Comparison of ENCODE assay signal across 9 cellular contexts in genomic region chr9:101486693-101487442, GRCh38. TPM values are rescaled to one million over a fixed set of nuclear protein-coding genes. Genes with fewer than 3 reads are reported as not detected.
DNase-seq lines count a peak whose midpoint lies in the region; ATAC-seq and TF ChIP-seq lines count a peak whose summit lies in the region.
"Had no signal": no experiment of that assay in that cellular context is flagged by ENCODE, and none has a peak within 500 bp of the region (broad histone marks: within the 10 kb centered on the region; RNA-seq: fewer than 3 reads in every experiment).

No MANE protein-coding gene starts in this region.

- no CpG with 5 or more reads among the region's 53 CpGs for WGBS in iPS DF 6.9 (ENCODE audit: insufficient coverage, insufficient read length)

- DNase-seq in activated CD4-positive, alpha-beta T cell treated with anti-CD3 and anti-CD28 coated beads for 36 hours: peak; percentile 45
- DNase-seq in activated CD4-positive, alpha-beta T cell treated with anti-CD3 and anti-CD28 coated beads, Interleukin-2, amount 50 U/mL, for 4 hours: no peak
- DNase-seq in NCI-H446 treated with DMSO at 0.1 percent for 48 hours (lab: John Stamatoyannopoulos, UW) (peak; percentile 50), brain microvascular endothelial cell (no peak), iPS DF 6.9 (ENCODE audit: low read depth, low spot score) (no peak), retina (peak; percentile 94), UCSD-AML1 (lab: John Stamatoyannopoulos, UW; ENCODE audit: unreplicated experiment) (no peak)

- H3K4me1 Mint-ChIP-seq in activated CD4-positive, alpha-beta T cell treated with anti-CD3 and anti-CD28 coated beads for 36 hours: peaks cover 4% of the 10 kb centered on the region

- H3K36me3 ChIP-seq in brain microvascular endothelial cell (replicated peaks) (no peaks in the 10 kb centered on the region), iPS DF 6.9 (ENCODE audit: control insufficient read depth, insufficient read depth, low read length) (no peaks in the 10 kb centered on the region)

- H3K27me3 ChIP-seq in brain microvascular endothelial cell (replicated peaks): no peaks in the 10 kb centered on the region
- H3K27me3 ChIP-seq in iPS DF 6.9 (ENCODE audit: control insufficient read depth, insufficient read depth, low read length): no peaks in the 10 kb centered on the region

- peak; percentile 60 for TF ChIP-seq CTCF in brain microvascular endothelial cell (IDR thresholded peaks at IDR 0.05; ENCODE audit: low read depth, low read length, missing control alignments)

- POLR2A ChIA-PET in activated CD4-positive, alpha-beta T cell treated with anti-CD3 and anti-CD28 coated beads for 36 hours (lab: Charles Lee): no interaction called here

- in situ Hi-C loops in brain microvascular endothelial cell (cut with HindIII; ENCODE audit: low pct_ligation_motif_present, low sequenced_read_pairs): no loop called here

- peaks cover 2% of the 10 kb centered on the region; the same call in 1 of the 2 replicates for H3K4me1 ChIP-seq in iPS DF 6.9 (ENCODE audit: control insufficient read depth, insufficient read depth, low read length)

- no peaks in the 10 kb centered on the region for H3K9me3 ChIP-seq in iPS DF 6.9 (ENCODE audit: control insufficient read depth, insufficient read depth, low read length)

- ATAC-seq in activated CD4-positive, alpha-beta T cell treated with anti-CD3 and anti-CD28 coated beads for 36 hours: peak; percentile 68
- no peak for ATAC-seq in HG03095 (IDR thresholded peaks at IDR 0.05; ENCODE audit: unreplicated experiment)

- peaks cover 51% of the 10 kb centered on the region for H3K27me3 Mint-ChIP-seq in activated CD4-positive, alpha-beta T cell treated with anti-CD3 and anti-CD28 coated beads for 36 hours

- H3K4me3 ChIP-seq in brain microvascular endothelial cell (ENCODE audit: low read depth, low read length) (peak overlapping the region; percentile 75), iPS DF 6.9 (ENCODE audit: low read length) (peak overlapping the region; percentile 56; the same call in 1 of the 2 replicates)

- no peaks in the 10 kb centered on the region for H3K36me3 Mint-ChIP-seq in activated CD4-positive, alpha-beta T cell treated with anti-CD3 and anti-CD28 coated beads for 36 hours (ENCODE audit: low read depth)

- CTCF ChIA-PET in activated CD4-positive, alpha-beta T cell treated with anti-CD3 and anti-CD28 coated beads for 36 hours (lab: Charles Lee): interaction anchor here (0.6 to 2.9 kb wide), 3 partner anchors 20 to 47 kb away, joined by 3 to 11 read pairs (median 4); no protein-coding TSS in a partner anchor

- no peak overlapping the region for H3K27ac ChIP-seq in brain microvascular endothelial cell
- no peak overlapping the region for H3K27ac ChIP-seq in iPS DF 6.9 (ENCODE audit: low read length)
- H3K27ac ChIP-seq: C4-2B had no signal

- H3K9me3 Mint-ChIP-seq in activated CD4-positive, alpha-beta T cell treated with anti-CD3 and anti-CD28 coated beads for 36 hours (ENCODE audit: low read depth): peaks cover 4% of the 10 kb centered on the region

- intact Hi-C loops in activated CD4-positive, alpha-beta T cell treated with anti-CD3 and anti-CD28 coated beads for 36 hours (cut with DNase I, micrococcal nuclease): no loop called here

- peak overlapping the region; percentile 50 for H3K4me3 Mint-ChIP-seq in activated CD4-positive, alpha-beta T cell treated with anti-CD3 and anti-CD28 coated beads for 36 hours

- no peak overlapping the region for H3K27ac Mint-ChIP-seq in activated CD4-positive, alpha-beta T cell treated with anti-CD3 and anti-CD28 coated beads for 36 hours

RNA-seq across cellular contexts. Expression of gene RNF20, which starts 46.8 kb away (rescaled TPM):
- total RNA-seq in activated CD4-positive, alpha-beta T cell treated with anti-CD3 and anti-CD28 coated beads for 36 hours: 10 to 100 TPM; 37.2 to 46.4 TPM

RNA-seq across cellular contexts. Expression of gene ALDOB, which starts 51.3 kb away (rescaled TPM):
- not detected for total RNA-seq in activated CD4-positive, alpha-beta T cell treated with anti-CD3 and anti-CD28 coated beads for 36 hours

Comparison
In these comparisons a context has a peak if more than half of its experiments do, and no peak if none do; other contexts are left out.
1. DNase-seq: peak in activated CD4-positive, alpha-beta T cell treated with anti-CD3 and anti-CD28 coated beads for 36 hours (single experiment), NCI-H446 treated with DMSO at 0.1 percent for 48 hours (single experiment) and retina (single experiment); none in activated CD4-positive, alpha-beta T cell treated with anti-CD3 and anti-CD28 coated beads, Interleukin-2, amount 50 U/mL, for 4 hours (0 of 2), brain microvascular endothelial cell (single experiment), iPS DF 6.9 (single experiment) and UCSD-AML1 (single experiment).